ENCODE assay signal across 1 cellular context in genomic region chr7:118478236-118478635, GRCh38.
TF ChIP-seq lines count a peak whose summit lies in the region.

No MANE protein-coding gene starts in this region.

TF ChIP-seq in H1, 55 proteins besides CTCF, POLR2A, EP300 and RAD21 (continued from another document):
- TF ChIP-seq, protein P1, sequence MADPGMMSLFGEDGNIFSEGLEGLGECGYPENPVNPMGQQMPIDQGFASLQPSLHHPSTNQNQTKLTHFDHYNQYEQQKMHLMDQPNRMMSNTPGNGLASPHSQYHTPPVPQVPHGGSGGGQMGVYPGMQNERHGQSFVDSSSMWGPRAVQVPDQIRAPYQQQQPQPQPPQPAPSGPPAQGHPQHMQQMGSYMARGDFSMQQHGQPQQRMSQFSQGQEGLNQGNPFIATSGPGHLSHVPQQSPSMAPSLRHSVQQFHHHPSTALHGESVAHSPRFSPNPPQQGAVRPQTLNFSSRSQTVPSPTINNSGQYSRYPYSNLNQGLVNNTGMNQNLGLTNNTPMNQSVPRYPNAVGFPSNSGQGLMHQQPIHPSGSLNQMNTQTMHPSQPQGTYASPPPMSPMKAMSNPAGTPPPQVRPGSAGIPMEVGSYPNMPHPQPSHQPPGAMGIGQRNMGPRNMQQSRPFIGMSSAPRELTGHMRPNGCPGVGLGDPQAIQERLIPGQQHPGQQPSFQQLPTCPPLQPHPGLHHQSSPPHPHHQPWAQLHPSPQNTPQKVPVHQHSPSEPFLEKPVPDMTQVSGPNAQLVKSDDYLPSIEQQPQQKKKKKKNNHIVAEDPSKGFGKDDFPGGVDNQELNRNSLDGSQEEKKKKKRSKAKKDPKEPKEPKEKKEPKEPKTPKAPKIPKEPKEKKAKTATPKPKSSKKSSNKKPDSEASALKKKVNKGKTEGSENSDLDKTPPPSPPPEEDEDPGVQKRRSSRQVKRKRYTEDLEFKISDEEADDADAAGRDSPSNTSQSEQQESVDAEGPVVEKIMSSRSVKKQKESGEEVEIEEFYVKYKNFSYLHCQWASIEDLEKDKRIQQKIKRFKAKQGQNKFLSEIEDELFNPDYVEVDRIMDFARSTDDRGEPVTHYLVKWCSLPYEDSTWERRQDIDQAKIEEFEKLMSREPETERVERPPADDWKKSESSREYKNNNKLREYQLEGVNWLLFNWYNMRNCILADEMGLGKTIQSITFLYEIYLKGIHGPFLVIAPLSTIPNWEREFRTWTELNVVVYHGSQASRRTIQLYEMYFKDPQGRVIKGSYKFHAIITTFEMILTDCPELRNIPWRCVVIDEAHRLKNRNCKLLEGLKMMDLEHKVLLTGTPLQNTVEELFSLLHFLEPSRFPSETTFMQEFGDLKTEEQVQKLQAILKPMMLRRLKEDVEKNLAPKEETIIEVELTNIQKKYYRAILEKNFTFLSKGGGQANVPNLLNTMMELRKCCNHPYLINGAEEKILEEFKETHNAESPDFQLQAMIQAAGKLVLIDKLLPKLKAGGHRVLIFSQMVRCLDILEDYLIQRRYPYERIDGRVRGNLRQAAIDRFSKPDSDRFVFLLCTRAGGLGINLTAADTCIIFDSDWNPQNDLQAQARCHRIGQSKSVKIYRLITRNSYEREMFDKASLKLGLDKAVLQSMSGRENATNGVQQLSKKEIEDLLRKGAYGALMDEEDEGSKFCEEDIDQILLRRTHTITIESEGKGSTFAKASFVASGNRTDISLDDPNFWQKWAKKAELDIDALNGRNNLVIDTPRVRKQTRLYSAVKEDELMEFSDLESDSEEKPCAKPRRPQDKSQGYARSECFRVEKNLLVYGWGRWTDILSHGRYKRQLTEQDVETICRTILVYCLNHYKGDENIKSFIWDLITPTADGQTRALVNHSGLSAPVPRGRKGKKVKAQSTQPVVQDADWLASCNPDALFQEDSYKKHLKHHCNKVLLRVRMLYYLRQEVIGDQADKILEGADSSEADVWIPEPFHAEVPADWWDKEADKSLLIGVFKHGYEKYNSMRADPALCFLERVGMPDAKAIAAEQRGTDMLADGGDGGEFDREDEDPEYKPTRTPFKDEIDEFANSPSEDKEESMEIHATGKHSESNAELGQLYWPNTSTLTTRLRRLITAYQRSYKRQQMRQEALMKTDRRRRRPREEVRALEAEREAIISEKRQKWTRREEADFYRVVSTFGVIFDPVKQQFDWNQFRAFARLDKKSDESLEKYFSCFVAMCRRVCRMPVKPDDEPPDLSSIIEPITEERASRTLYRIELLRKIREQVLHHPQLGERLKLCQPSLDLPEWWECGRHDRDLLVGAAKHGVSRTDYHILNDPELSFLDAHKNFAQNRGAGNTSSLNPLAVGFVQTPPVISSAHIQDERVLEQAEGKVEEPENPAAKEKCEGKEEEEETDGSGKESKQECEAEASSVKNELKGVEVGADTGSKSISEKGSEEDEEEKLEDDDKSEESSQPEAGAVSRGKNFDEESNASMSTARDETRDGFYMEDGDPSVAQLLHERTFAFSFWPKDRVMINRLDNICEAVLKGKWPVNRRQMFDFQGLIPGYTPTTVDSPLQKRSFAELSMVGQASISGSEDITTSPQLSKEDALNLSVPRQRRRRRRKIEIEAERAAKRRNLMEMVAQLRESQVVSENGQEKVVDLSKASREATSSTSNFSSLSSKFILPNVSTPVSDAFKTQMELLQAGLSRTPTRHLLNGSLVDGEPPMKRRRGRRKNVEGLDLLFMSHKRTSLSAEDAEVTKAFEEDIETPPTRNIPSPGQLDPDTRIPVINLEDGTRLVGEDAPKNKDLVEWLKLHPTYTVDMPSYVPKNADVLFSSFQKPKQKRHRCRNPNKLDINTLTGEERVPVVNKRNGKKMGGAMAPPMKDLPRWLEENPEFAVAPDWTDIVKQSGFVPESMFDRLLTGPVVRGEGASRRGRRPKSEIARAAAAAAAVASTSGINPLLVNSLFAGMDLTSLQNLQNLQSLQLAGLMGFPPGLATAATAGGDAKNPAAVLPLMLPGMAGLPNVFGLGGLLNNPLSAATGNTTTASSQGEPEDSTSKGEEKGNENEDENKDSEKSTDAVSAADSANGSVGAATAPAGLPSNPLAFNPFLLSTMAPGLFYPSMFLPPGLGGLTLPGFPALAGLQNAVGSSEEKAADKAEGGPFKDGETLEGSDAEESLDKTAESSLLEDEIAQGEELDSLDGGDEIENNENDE (IDR thresholded peaks at IDR 0.05; ENCODE audit: insufficient replicate concordance, low read length): no peak
- TF ChIP-seq ZNF274 (IDR thresholded peaks at IDR 0.05; ENCODE audit: borderline replicate concordance, extremely low read depth, low read length) (no peak), SP2 (IDR thresholded peaks at IDR 0.05; ENCODE audit: low read length) (no peak), KDM1A (IDR thresholded peaks at IDR 0.05; ENCODE audit: borderline replicate concordance, low read length) (no peak), ASH2L (IDR thresholded peaks at IDR 0.05; ENCODE audit: low read length) (no peak), SUZ12 (IDR thresholded peaks at IDR 0.05; ENCODE audit: low read length) (no peak), FOSL1 (IDR thresholded peaks at IDR 0.05; ENCODE audit: insufficient read depth, low read depth, low read length) (no peak), BACH1 (IDR thresholded peaks at IDR 0.05; ENCODE audit: low read length) (no peak), TAF1 (IDR thresholded peaks at IDR 0.05; ENCODE audit: low read depth, low read length) (no peak), JUN (IDR thresholded peaks at IDR 0.05; ENCODE audit: low read depth, low read length) (no peak), SP1 (IDR thresholded peaks at IDR 0.05; ENCODE audit: low read depth, low read length) (no peak), EGR1 (IDR thresholded peaks at IDR 0.05; ENCODE audit: borderline replicate concordance, low read depth, low read length) (no peak), SP4 (IDR thresholded peaks at IDR 0.05; ENCODE audit: low read length) (no peak), NANOG (IDR thresholded peaks at IDR 0.05; ENCODE audit: insufficient read depth, low read depth, low read length, poor library complexity, severe bottlenecking) (no peak)
